In the genomic region with DNA sequence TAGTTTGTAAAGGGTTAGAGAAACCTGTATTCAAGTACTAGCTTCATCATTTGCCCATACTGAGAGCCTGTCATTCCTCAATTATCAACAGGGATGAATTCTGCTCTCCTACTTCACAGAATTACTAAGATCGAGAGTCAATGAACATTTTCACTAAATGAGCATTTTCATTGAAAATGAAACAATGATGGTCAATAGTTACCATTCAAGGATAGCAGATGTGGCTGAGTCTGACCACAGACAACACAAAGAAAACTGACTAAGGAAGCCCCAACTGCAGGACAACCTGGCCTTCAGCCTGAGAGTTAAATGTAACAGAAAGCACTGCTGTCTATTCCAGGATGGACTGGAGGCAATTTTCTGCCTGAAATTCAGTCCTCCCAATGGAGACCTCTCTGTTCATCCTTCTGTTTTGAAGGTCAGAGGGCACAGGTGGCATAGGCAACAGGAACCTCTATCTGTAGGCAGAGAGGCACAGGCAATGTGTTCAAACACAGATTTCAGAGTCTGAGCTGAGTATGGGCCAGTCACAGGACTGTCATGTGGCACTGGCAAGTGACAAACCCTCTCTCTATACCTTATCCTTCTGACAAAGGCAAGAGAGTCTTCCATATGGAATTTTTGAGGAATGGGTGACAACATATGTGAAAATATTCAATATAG, we compare ENCODE assay signal across 11 cellular contexts. TPM values are rescaled to one million over a fixed set of nuclear protein-coding genes. Genes with fewer than 3 reads are reported as not detected.
DNase-seq lines count a peak whose midpoint lies in the region; ATAC-seq and TF ChIP-seq lines count a peak whose summit lies in the region.
"Had no signal": no experiment of that assay in that cellular context is flagged by ENCODE, and none has a peak within 500 bp of the region (broad histone marks: within the 10 kb centered on the region; RNA-seq: fewer than 3 reads in every experiment).

No MANE protein-coding gene starts in this region.

- H3K27ac Mint-ChIP-seq in activated CD8-positive, alpha-beta memory T cell treated with anti-CD3 and anti-CD28 coated beads, Interleukin-2, amount 10 ng/mL, durations not matched to agents 7 days and 5 days, result peak overlapping the region; percentile 50
- H3K27ac Mint-ChIP-seq in central memory CD8-positive, alpha-beta T cell (ENCODE audit: low read depth), result peak overlapping the region; percentile 52
- peak overlapping the region; percentile 41 for H3K27ac Mint-ChIP-seq in stimulated activated naive CD8-positive, alpha-beta T cell treated with anti-CD3 and anti-CD28 coated beads, Interleukin-15, Interleukin-2, amounts not matched to agents 100 ng/mL and 50 ng/mL, for 24 hours
- H3K27ac Mint-ChIP-seq: nephron progenitor cell had no signal

- H3K27me3 Mint-ChIP-seq in activated CD8-positive, alpha-beta memory T cell treated with anti-CD3 and anti-CD28 coated beads, Interleukin-2, amount 10 ng/mL, durations not matched to agents 7 days and 5 days, result no peaks in the 10 kb centered on the region
- H3K27me3 Mint-ChIP-seq in central memory CD8-positive, alpha-beta T cell, result no peaks in the 10 kb centered on the region
- H3K27me3 Mint-ChIP-seq in stimulated activated naive CD8-positive, alpha-beta T cell treated with anti-CD3 and anti-CD28 coated beads, Interleukin-15, Interleukin-2, amounts not matched to agents 100 ng/mL and 50 ng/mL, for 24 hours, result no peaks in the 10 kb centered on the region

- H3K4me1 Mint-ChIP-seq in activated CD8-positive, alpha-beta memory T cell treated with anti-CD3 and anti-CD28 coated beads, Interleukin-2, amount 10 ng/mL, durations not matched to agents 7 days and 5 days, result peaks cover 42% of the 10 kb centered on the region
- H3K4me1 Mint-ChIP-seq in central memory CD8-positive, alpha-beta T cell, result peaks cover 5% of the 10 kb centered on the region
- H3K4me1 Mint-ChIP-seq in stimulated activated naive CD8-positive, alpha-beta T cell treated with anti-CD3 and anti-CD28 coated beads, Interleukin-15, Interleukin-2, amounts not matched to agents 100 ng/mL and 50 ng/mL, for 24 hours (ENCODE audit: low read depth), result peaks cover 16% of the 10 kb centered on the region

- H3K36me3 Mint-ChIP-seq in activated CD8-positive, alpha-beta memory T cell treated with anti-CD3 and anti-CD28 coated beads, Interleukin-2, amount 10 ng/mL, durations not matched to agents 7 days and 5 days, result peaks cover 19% of the 10 kb centered on the region
- H3K36me3 Mint-ChIP-seq in central memory CD8-positive, alpha-beta T cell (ENCODE audit: insufficient read depth), result peaks cover 15% of the 10 kb centered on the region
- H3K36me3 Mint-ChIP-seq in stimulated activated naive CD8-positive, alpha-beta T cell treated with anti-CD3 and anti-CD28 coated beads, Interleukin-15, Interleukin-2, amounts not matched to agents 100 ng/mL and 50 ng/mL, for 24 hours (ENCODE audit: low read depth), result peaks cover 41% of the 10 kb centered on the region

- H3K4me1 ChIP-seq in foreskin keratinocyte, result no peaks in the 10 kb centered on the region

- CTCF ChIA-PET in activated CD8-positive, alpha-beta memory T cell treated with anti-CD3 and anti-CD28 coated beads, Interleukin-2, amount 10 ng/mL, durations not matched to agents 7 days and 5 days (lab: Charles Lee), result interaction anchor here (0.6 to 7.2 kb wide), 64 partner anchors 11 to 539 kb away, joined by 3 to 98 read pairs (median 6); a partner anchor contains a TSS

- TF ChIP-seq CTCF in foreskin keratinocyte (conservative IDR thresholded peaks at IDR 0.05), result no peak

- no peaks in the 10 kb centered on the region for H3K27me3 ChIP-seq in foreskin keratinocyte
- H3K27me3 ChIP-seq: spleen had no signal

- H3K27ac ChIP-seq in foreskin keratinocyte, result no peak overlapping the region
- H3K27ac ChIP-seq: spleen had no signal

- peak; percentile 68 for ATAC-seq in activated CD8-positive, alpha-beta memory T cell treated with anti-CD3 and anti-CD28 coated beads, Interleukin-2, amount 10 ng/mL, durations not matched to agents 7 days and 5 days
- peak; percentile 52 for ATAC-seq in HG02852 (IDR thresholded peaks at IDR 0.05; ENCODE audit: unreplicated experiment)
- ATAC-seq in central memory CD8-positive, alpha-beta T cell (replicated peaks; ENCODE audit: extremely low read depth, poor library complexity, severe bottlenecking), result no peak
- ATAC-seq in foreskin keratinocyte, result no peak

- peak; percentile 54 for DNase-seq in activated CD8-positive, alpha-beta memory T cell treated with anti-CD3 and anti-CD28 coated beads, Interleukin-2, amount 10 ng/mL, durations not matched to agents 7 days and 5 days
- DNase-seq in activated CD8-positive, alpha-beta memory T cell treated with anti-CD3 and anti-CD28 coated beads, Interleukin-2, amount 50 U/mL, for 4 hours, result no peak
- no peak for DNase-seq in central memory CD8-positive, alpha-beta T cell (ENCODE audit: low spot score in 2 of 2)
- DNase-seq in effector CD4-positive, alpha-beta T cell, result no peak
- no peak for DNase-seq in SK-N-DZ (ENCODE audit: low spot score)
- DNase-seq in foreskin keratinocyte, result no peak
- DNase-seq: NCI-H1417 treated with DMSO at 0.1 percent for 48 hours, spleen had no signal

- no peaks in the 10 kb centered on the region for H3K9me3 Mint-ChIP-seq in activated CD8-positive, alpha-beta memory T cell treated with anti-CD3 and anti-CD28 coated beads, Interleukin-2, amount 10 ng/mL, durations not matched to agents 7 days and 5 days (ENCODE audit: low read depth)
- H3K9me3 Mint-ChIP-seq in central memory CD8-positive, alpha-beta T cell, result no peaks in the 10 kb centered on the region
- H3K9me3 Mint-ChIP-seq in stimulated activated naive CD8-positive, alpha-beta T cell treated with anti-CD3 and anti-CD28 coated beads, Interleukin-15, Interleukin-2, amounts not matched to agents 100 ng/mL and 50 ng/mL, for 24 hours, result no peaks in the 10 kb centered on the region
- H3K9me3 Mint-ChIP-seq: nephron progenitor cell had no signal

- H3K4me3 Mint-ChIP-seq in activated CD8-positive, alpha-beta memory T cell treated with anti-CD3 and anti-CD28 coated beads, Interleukin-2, amount 10 ng/mL, durations not matched to agents 7 days and 5 days, result no peak overlapping the region
- H3K4me3 Mint-ChIP-seq in central memory CD8-positive, alpha-beta T cell, result no peak overlapping the region
- no peak overlapping the region for H3K4me3 Mint-ChIP-seq in stimulated activated naive CD8-positive, alpha-beta T cell treated with anti-CD3 and anti-CD28 coated beads, Interleukin-15, Interleukin-2, amounts not matched to agents 100 ng/mL and 50 ng/mL, for 24 hours
- H3K4me3 Mint-ChIP-seq: nephron progenitor cell had no signal

RNA-seq across cellular contexts. Expression of a gene that starts 19.5 kb away (rescaled TPM):
- 100 to 1,000 TPM in 1 of 2 experiments, 10 to 100 TPM in 1; 60.1 to 107 TPM for total RNA-seq in activated CD8-positive, alpha-beta memory T cell treated with anti-CD3 and anti-CD28 coated beads, Interleukin-2, amount 10 ng/mL, durations not matched to agents 7 days and 5 days
- polyA plus RNA-seq in SK-N-DZ (2014; cell fraction: cytosol; rRNA removed), result 125 and 130 TPM in 2 replicates
- polyA plus RNA-seq in SK-N-DZ (2014; cell fraction: nucleus; rRNA removed), result 171 and 225 TPM in 2 replicates
- 77.9 and 82.6 TPM in 2 replicates for total RNA-seq in foreskin keratinocyte
- 74.6 and 77.3 TPM in 2 replicates for polyA plus RNA-seq in foreskin keratinocyte

RNA-seq across cellular contexts. Expression of a gene that starts 34.7 kb away (rescaled TPM):
- 1 to 10 TPM; 3.6 to 5.1 TPM for total RNA-seq in activated CD8-positive, alpha-beta memory T cell treated with anti-CD3 and anti-CD28 coated beads, Interleukin-2, amount 10 ng/mL, durations not matched to agents 7 days and 5 days
- 1.6 and 6.7 TPM in 2 replicates for polyA plus RNA-seq in SK-N-DZ (2014; cell fraction: cytosol; rRNA removed)
- 3.6 and 8.4 TPM in 2 replicates for polyA plus RNA-seq in SK-N-DZ (2014; cell fraction: nucleus; rRNA removed)
- 3.4 and 3.6 TPM in 2 replicates for total RNA-seq in foreskin keratinocyte
- 2.0 and 2.1 TPM in 2 replicates for polyA plus RNA-seq in foreskin keratinocyte

RNA-seq across cellular contexts. Expression of a gene that starts 37.2 kb away (rescaled TPM):
- total RNA-seq in activated CD8-positive, alpha-beta memory T cell treated with anti-CD3 and anti-CD28 coated beads, Interleukin-2, amount 10 ng/mL, durations not matched to agents 7 days and 5 days, result 1 to 10 TPM; 3.2 to 5.6 TPM
- polyA plus RNA-seq in SK-N-DZ (2014; cell fraction: cytosol; rRNA removed), result 8.8 and 11.8 TPM in 2 replicates
- polyA plus RNA-seq in SK-N-DZ (2014; cell fraction: nucleus; rRNA removed), result 7.4 and 7.6 TPM in 2 replicates
- 11.2 and 17.1 TPM in 2 replicates for total RNA-seq in foreskin keratinocyte
- 17.7 and 19.4 TPM in 2 replicates for polyA plus RNA-seq in foreskin keratinocyte

RNA-seq across cellular contexts. Expression of a gene that starts 43.5 kb away (rescaled TPM):
- 1,000 to 10,000 TPM; 1,823 to 1,960 TPM for total RNA-seq in activated CD8-positive, alpha-beta memory T cell treated with anti-CD3 and anti-CD28 coated beads, Interleukin-2, amount 10 ng/mL, durations not matched to agents 7 days and 5 days
- 1,168 and 1,695 TPM in 2 replicates for polyA plus RNA-seq in SK-N-DZ (2014; cell fraction: cytosol; rRNA removed)
- 853 and 1,299 TPM in 2 replicates for polyA plus RNA-seq in SK-N-DZ (2014; cell fraction: nucleus; rRNA removed)
- 1,328 and 1,341 TPM in 2 replicates for total RNA-seq in foreskin keratinocyte
- polyA plus RNA-seq in foreskin keratinocyte, result 1,847 and 1,895 TPM in 2 replicates

RNA-seq across cellular contexts. Expression of a gene that starts 45.6 kb away (rescaled TPM):
- 1 to 10 TPM; 5.6 to 8.3 TPM for total RNA-seq in activated CD8-positive, alpha-beta memory T cell treated with anti-CD3 and anti-CD28 coated beads, Interleukin-2, amount 10 ng/mL, durations not matched to agents 7 days and 5 days
- 50.8 and 51.5 TPM in 2 replicates for polyA plus RNA-seq in SK-N-DZ (2014; cell fraction: cytosol; rRNA removed)
- 124 and 148 TPM in 2 replicates for polyA plus RNA-seq in SK-N-DZ (2014; cell fraction: nucleus; rRNA removed)
- total RNA-seq in foreskin keratinocyte, result 160 and 161 TPM in 2 replicates
- polyA plus RNA-seq in foreskin keratinocyte, result 160 and 161 TPM in 2 replicates

Comparison
In these comparisons a context has a peak if more than half of its experiments do, and no peak if none do; other contexts are left out.
1. ATAC-seq: peak in activated CD8-positive, alpha-beta memory T cell treated with anti-CD3 and anti-CD28 coated beads, Interleukin-2, amount 10 ng/mL, durations not matched to agents 7 days and 5 days (single experiment) and HG02852 (single experiment); none in central memory CD8-positive, alpha-beta T cell (single experiment) and foreskin keratinocyte (single experiment).
2. Peak in every context shown above with its lines, with median percentiles within 50 percentile points of each other: H3K27ac Mint-ChIP-seq.